19 cellular contexts compared by ENCODE assay signal in the genomic region with DNA sequence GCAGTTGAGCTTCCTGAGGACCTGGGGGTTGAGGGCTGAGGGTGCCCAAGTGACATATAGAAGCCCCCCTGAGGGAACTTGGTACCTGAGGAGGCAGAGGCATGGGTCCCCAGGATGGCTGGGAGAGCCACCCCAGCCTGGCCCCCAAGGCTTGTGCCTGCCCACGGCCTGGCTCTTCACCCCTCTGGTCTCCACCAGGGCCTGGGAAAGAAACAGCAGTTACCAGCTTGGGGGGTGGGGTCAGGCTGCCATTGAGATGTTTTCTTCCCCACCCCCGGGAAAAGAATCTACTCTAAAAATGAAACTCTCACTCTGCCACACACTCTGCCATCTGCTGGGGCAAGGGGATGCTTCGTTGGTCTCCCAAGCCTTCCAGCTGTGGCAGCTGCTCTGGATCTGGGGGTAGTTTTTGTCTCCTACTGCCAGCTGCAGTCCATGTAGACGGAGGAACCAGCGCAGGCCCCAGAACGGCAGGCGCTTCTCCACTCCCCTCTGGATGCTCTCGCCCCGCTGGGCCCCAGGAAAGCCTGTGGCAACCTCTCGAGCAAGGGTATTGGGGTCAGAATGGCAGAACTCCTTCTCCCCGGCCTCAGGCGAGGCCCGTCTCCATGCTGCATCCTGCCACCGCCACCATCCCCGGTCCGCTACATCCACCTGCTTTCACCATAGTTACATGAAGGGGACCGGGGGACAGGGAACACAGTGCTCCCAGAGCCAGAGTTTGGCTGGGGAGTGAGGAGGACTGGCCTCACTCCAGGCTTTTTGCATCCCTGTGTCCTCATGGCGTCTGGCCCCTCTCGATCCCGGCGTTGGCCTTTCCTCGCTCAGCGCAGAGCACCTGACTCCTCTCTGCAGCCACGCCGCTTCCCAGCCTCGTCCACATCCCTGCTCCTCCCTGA.
A peak's percentile ranks its signal among the peaks of the same experiment; 100 is the strongest.
DNase-seq lines count a peak whose midpoint lies in the region; ATAC-seq and TF ChIP-seq lines count a peak whose summit lies in the region.
"Had no signal": no experiment of that assay in that cellular context is flagged by ENCODE, and none has a peak within 500 bp of the region (broad histone marks: within the 10 kb centered on the region; RNA-seq: fewer than 3 reads in every experiment).

No MANE protein-coding gene starts in this region.

- peak overlapping the region in 10 of 11 experiments; percentile 10 to 96 (median 74); a peak in 20 of 22 replicates for H3K4me2 ChIP-seq in BLaER1 treated with 17β-estradiol and CSF1 and Interleukin-3, amounts not matched to agents 10 nM and 100 nM
- H3K4me2 ChIP-seq in smooth muscle cell, result no peak overlapping the region

- TF ChIP-seq EP300 in gastroesophageal sphincter (IDR thresholded peaks at IDR 0.05), result no peak

- peaks cover 45% of the 10 kb centered on the region for H3K36me3 Mint-ChIP-seq in chondrocyte (ENCODE audit: low read depth)
- H3K36me3 Mint-ChIP-seq in neural crest cell (ENCODE audit: low read depth), result peaks cover 28% of the 10 kb centered on the region

- peak; percentile 73 for DNase-seq in NCI-H1694 (lab: John Stamatoyannopoulos, UW)
- no peak for DNase-seq in chondrocyte (ENCODE audit: low spot score)
- no peak for DNase-seq in neural crest cell (ENCODE audit: low read depth, low spot score)
- DNase-seq in smooth muscle cell (lab: John Stamatoyannopoulos, UW; ENCODE audit: unreplicated experiment), result no peak
- DNase-seq in LoVo (ENCODE audit: low spot score), result no peak
- DNase-seq: activated B cell treated with CpG ODN at 0.5 μM for 24 hours; activated naive CD4-positive, alpha-beta T cell treated with Interleukin-2 at 50 U/mL for 16 hours; effector CD4-positive, alpha-beta T cell; MV-4-11; SHP77 treated with DMSO at 0.1 percent for 48 hours; stimulated activated CD4-positive, alpha-beta T cell treated with anti-CD3 and anti-CD28 coated beads, Interleukin-4, amount 100 ng/mL, for 4 hours had no signal

- peaks cover 48% of the 10 kb centered on the region for H3K4me1 Mint-ChIP-seq in chondrocyte (ENCODE audit: low read depth)
- H3K4me1 Mint-ChIP-seq in neural crest cell, result peaks cover 17% of the 10 kb centered on the region
- H3K4me1 Mint-ChIP-seq: activated B cell treated with CpG ODN at 0.5 μM for 24 hours had no signal

- peaks cover 0 to 34% (median 27%) of the 10 kb centered on the region in 10 experiments; a peak in 17 of 20 replicates for H3K4me1 ChIP-seq in BLaER1 treated with 17β-estradiol and CSF1 and Interleukin-3, amounts not matched to agents 10 nM and 100 nM
- H3K4me1 ChIP-seq in smooth muscle cell (ENCODE audit: low read depth) (peaks cover 8% of the 10 kb centered on the region), gastroesophageal sphincter (peaks cover 0 to 33% (median 5%) of the 10 kb centered on the region in 3 donors)
- H3K4me1 ChIP-seq: body of pancreas had no signal

- H3K36me3 ChIP-seq in BLaER1 treated with 17β-estradiol and CSF1 and Interleukin-3, amounts not matched to agents 10 nM and 100 nM, result peaks cover 16 to 70% (median 54%) of the 10 kb centered on the region in 11 experiments
- H3K36me3 ChIP-seq in smooth muscle cell (ENCODE audit: low read depth) (peaks cover 10% of the 10 kb centered on the region), gastroesophageal sphincter (peaks cover 0 to 79% of the 10 kb centered on the region in 2 donors)

- peak overlapping the region in 6 of 11 experiments; percentile 1 to 64 (median 46); a peak in 11 of 22 replicates for H3K9ac ChIP-seq in BLaER1 treated with 17β-estradiol and CSF1 and Interleukin-3, amounts not matched to agents 10 nM and 100 nM
- H3K9ac ChIP-seq in smooth muscle cell (ENCODE audit: low read depth), result no peak overlapping the region

- ATAC-seq in GM21717 (IDR thresholded peaks at IDR 0.05; ENCODE audit: unreplicated experiment) (no peak), gastroesophageal sphincter (no peak)
- ATAC-seq: body of pancreas had no signal

- H4K20me1 ChIP-seq in BLaER1 treated with 17β-estradiol and CSF1 and Interleukin-3, amounts not matched to agents 10 nM and 100 nM, result peaks cover 0 to 18% (median 0%) of the 10 kb centered on the region in 11 experiments; a peak in 4 of 22 replicates
- peaks cover 20% of the 10 kb centered on the region for H4K20me1 ChIP-seq in smooth muscle cell (ENCODE audit: low read depth)

- H3K4me3 ChIP-seq in BLaER1 treated with 17β-estradiol and CSF1 and Interleukin-3, amounts not matched to agents 10 nM and 100 nM, result no peak overlapping the region; a peak in 1 of 20 replicates
- no peak overlapping the region for H3K4me3 ChIP-seq in smooth muscle cell
- H3K4me3 ChIP-seq in gastroesophageal sphincter, result no peak overlapping the region
- H3K4me3 ChIP-seq: body of pancreas, heart right ventricle, skin epidermis, thyroid gland had no signal

- H3K79me2 ChIP-seq in smooth muscle cell (ENCODE audit: low read depth), result peaks cover 5% of the 10 kb centered on the region

- H3K27ac ChIP-seq in BLaER1 treated with 17β-estradiol and CSF1 and Interleukin-3, amounts not matched to agents 10 nM and 100 nM, result peak overlapping the region in 6 of 11 experiments; percentile 1 to 73 (median 55); a peak in 10 of 22 replicates
- H3K27ac ChIP-seq in smooth muscle cell (ENCODE audit: low read depth) (no peak overlapping the region), gastroesophageal sphincter (peak overlapping the region in 1 of 4 donors; percentile 1)
- H3K27ac ChIP-seq: body of pancreas had no signal

- H3K9me3 Mint-ChIP-seq in chondrocyte (ENCODE audit: low read depth) (peaks cover 10% of the 10 kb centered on the region), neural crest cell (no peaks in the 10 kb centered on the region)
- H3K9me3 Mint-ChIP-seq: T-helper 1 cell treated with Interleukin-12 subunit alpha and Interleukin-12 subunit beta and Interleukin-4 antibody, amounts not matched to agents 30 μg/mL and 1 μg/mL, for 36 hours had no signal

- WGBS in smooth muscle cell (ENCODE audit: low lambda C conversion rate), result 97% methylated on average over 26 of the region's 26 CpGs
- 93% methylated on average over 9 of the region's 26 CpGs; no CpG with 5 or more reads in 1 of the 2 donors for WGBS in gastroesophageal sphincter (ENCODE audit: low coverage in 1 of 2), 2 donors

- H3K27ac Mint-ChIP-seq in chondrocyte (ENCODE audit: unreplicated experiment), result no peak overlapping the region
- peak overlapping the region; percentile 86 for H3K27ac Mint-ChIP-seq in neural crest cell (ENCODE audit: unreplicated experiment)
- H3K27ac Mint-ChIP-seq: activated B cell treated with CpG ODN at 0.5 μM for 24 hours; T-helper 1 cell treated with Interleukin-12 subunit alpha and Interleukin-12 subunit beta and Interleukin-4 antibody, amounts not matched to agents 30 μg/mL and 1 μg/mL, for 36 hours had no signal

- TF ChIP-seq CTCF in chondrocyte (IDR thresholded peaks at IDR 0.05) (peak; percentile 35), neural crest cell (conservative IDR thresholded peaks at IDR 0.05) (no peak), smooth muscle cell (IDR thresholded peaks at IDR 0.05; ENCODE audit: borderline replicate concordance, insufficient read depth, poor library complexity, severe bottlenecking) (no peak), gastroesophageal sphincter (IDR thresholded peaks at IDR 0.05) (no peak)

- no peak overlapping the region for H2AFZ ChIP-seq in smooth muscle cell (ENCODE audit: low read depth)

- no peak for TF ChIP-seq POLR2A in gastroesophageal sphincter (IDR thresholded peaks at IDR 0.05)

- no peaks in the 10 kb centered on the region for H3K27me3 Mint-ChIP-seq in chondrocyte (ENCODE audit: low read depth)
- no peaks in the 10 kb centered on the region for H3K27me3 Mint-ChIP-seq in neural crest cell (ENCODE audit: low read depth)
- H3K27me3 Mint-ChIP-seq: activated B cell treated with CpG ODN at 0.5 μM for 24 hours had no signal

- H3K4me3 Mint-ChIP-seq in chondrocyte (ENCODE audit: unreplicated experiment), result no peak overlapping the region
- H3K4me3 Mint-ChIP-seq in neural crest cell, result no peak overlapping the region
- H3K4me3 Mint-ChIP-seq: activated B cell treated with CpG ODN at 0.5 μM for 24 hours; T-helper 1 cell treated with Interleukin-12 subunit alpha and Interleukin-12 subunit beta and Interleukin-4 antibody, amounts not matched to agents 30 μg/mL and 1 μg/mL, for 36 hours had no signal

- H3F3A ChIP-seq in smooth muscle cell (ENCODE audit: low read depth), result no peaks in the 10 kb centered on the region

- H3K9me3 ChIP-seq in BLaER1 treated with 17β-estradiol and CSF1 and Interleukin-3, amounts not matched to agents 10 nM and 100 nM (replicated peaks in 1 of 11), result peaks cover 10 to 24% (median 13%) of the 10 kb centered on the region in 11 experiments
- H3K9me3 ChIP-seq in smooth muscle cell (replicated peaks; ENCODE audit: low read depth) (no peaks in the 10 kb centered on the region), gastroesophageal sphincter (peaks cover 0 to 4% (median 0%) of the 10 kb centered on the region in 3 donors)
- H3K9me3 ChIP-seq: body of pancreas, thyroid gland had no signal

- no peaks in the 10 kb centered on the region for H3K27me3 ChIP-seq in BLaER1 treated with 17β-estradiol and CSF1 and Interleukin-3, amounts not matched to agents 10 nM and 100 nM
- H3K27me3 ChIP-seq in smooth muscle cell (ENCODE audit: low read depth) (no peaks in the 10 kb centered on the region), gastroesophageal sphincter (no peaks in the 10 kb centered on the region)
- H3K27me3 ChIP-seq: body of pancreas, heart right ventricle, thyroid gland had no signal
